ENCODE assay signal across 30 cellular contexts in genomic region chr11:33860926-33861325, GRCh38. TPM values are rescaled to one million over a fixed set of nuclear protein-coding genes. Genes with fewer than 3 reads are reported as not detected.
A peak's percentile ranks its signal among the peaks of the same experiment; 100 is the strongest.
DNase-seq lines count a peak whose midpoint lies in the region; ATAC-seq, FAIRE-seq and TF ChIP-seq lines count a peak whose summit lies in the region.
"Had no signal": no experiment of that assay in that cellular context is flagged by ENCODE, and none has a peak within 500 bp of the region (broad histone marks: within the 10 kb centered on the region; RNA-seq: fewer than 3 reads in every experiment).

No MANE protein-coding gene starts in this region.

- H4K20me1 ChIP-seq in H1 (replicated peaks in 1 of 2; ENCODE audit: control insufficient read depth in 1 of 2, insufficient read depth in 2 of 2, low read length in 2 of 2): no peaks in the 10 kb centered on the region

- TF ChIP-seq RAD21 in H1 (IDR thresholded peaks at IDR 0.05 in 1 of 2, conservative IDR thresholded peaks at IDR 0.05 in 1 of 2; ENCODE audit: low read depth in 2 of 2, low read length in 2 of 2): no peak

- WGBS in H1 (ENCODE audit: extremely low coverage in 1 of 2, insufficient coverage in 1 of 2, insufficient read length in 1 of 2, insufficient replicate concordance in 2 of 2, low coverage in 1 of 2, low lambda C conversion rate in 2 of 2, missing lambda C conversion rate in 1 of 2), 2 experiments: 81% methylated on average over 5 of the region's 5 CpGs; no CpG with 5 or more reads in 1 of the 2 experiments

- TF ChIP-seq EP300 in H1 (IDR thresholded peaks at IDR 0.05; ENCODE audit: borderline replicate concordance in 1 of 2, low read depth in 2 of 2, low read length in 2 of 2): no peak

- POLR2A ChIA-PET in H1 (lab: Charles Lee; ENCODE audit: partially characterized antibody): interaction anchor here (1.3 kb wide), 1 partner anchor 244 kb away, joined by 3 read pairs; the partner anchor contains the start of gene NAT10

- ATAC-seq in HG03097 (IDR thresholded peaks at IDR 0.05; ENCODE audit: low FRiP score, unreplicated experiment): no peak
- ATAC-seq: activated CD4-positive, alpha-beta T cell treated with anti-CD3 and anti-CD28 coated beads for 36 hours; activated CD8-positive, alpha-beta T cell treated with anti-CD3 and anti-CD28 coated beads, Interleukin-2, amount 10 ng/mL, durations not matched to agents 7 days and 5 days; heart right ventricle; natural killer cell had no signal

- no peak overlapping the region for H3K4ac ChIP-seq in H1 (replicated peaks; ENCODE audit: insufficient read length, low read depth, low read length)

- CTCF ChIA-PET in H1 (lab: Charles Lee; ENCODE audit: partially characterized antibody): interaction anchor here (0.9 to 21.3 kb wide), 10 partner anchors 9 to 129 kb away, joined by 3 to 326 read pairs (median 4); no protein-coding TSS in a partner anchor

- H2BK20ac ChIP-seq in H1 (ENCODE audit: low read length): no peak overlapping the region

- no peak overlapping the region for H2BK15ac ChIP-seq in H1 (ENCODE audit: low read length)

- no peak overlapping the region for H3K4me3 ChIP-seq in H1 (ENCODE audit: extremely low read depth in 1 of 4, insufficient read depth in 2 of 4, low read depth in 3 of 4, low read length in 4 of 4)
- H3K4me3 ChIP-seq: dorsolateral prefrontal cortex, HAP-1, heart right ventricle, lung, right atrium auricular region, testis had no signal

- H2BK5ac ChIP-seq in H1 (ENCODE audit: low read depth, low read length): no peak overlapping the region

- H3K56ac ChIP-seq in H1 (replicated peaks; ENCODE audit: insufficient read length, low read depth, low read length): no peak overlapping the region

- H3K4me1 ChIP-seq in H1 (replicated peaks in 1 of 4; ENCODE audit: control insufficient read depth in 3 of 4, insufficient read depth in 4 of 4, low read length in 3 of 4): peaks cover 0 to 4% (median under 1%) of the 10 kb centered on the region in 4 experiments; a peak in 2 of 7 replicates
- H3K4me1 ChIP-seq: BE2C, HAP-1, right atrium auricular region, testis had no signal

- DNase-seq in ACHN (peak; percentile 74), NCI-H1092 treated with DMSO at 0.1 percent for 48 hours (lab: John Stamatoyannopoulos, UW) (peak; percentile 73), H1 (ENCODE audit: low read depth in 1 of 2, low spot score in 2 of 2) (no peak), mucosa of gallbladder (ENCODE audit: low spot score) (peak; percentile 58), putamen (ENCODE audit: low spot score) (no peak), NCI-H1436 treated with DMSO at 0.1 percent for 48 hours (lab: John Stamatoyannopoulos, UW) (no peak), cerebellum (ENCODE audit: low spot score) (no peak)
- DNase-seq: activated CD4-positive, alpha-beta T cell treated with anti-CD3 and anti-CD28 coated beads for 36 hours; activated CD8-positive, alpha-beta T cell treated with anti-CD3 and anti-CD28 coated beads, Interleukin-2, amount 10 ng/mL, durations not matched to agents 7 days and 5 days; activated naive CD4-positive, alpha-beta T cell treated with anti-CD3 and anti-CD28 coated beads for 36 hours; BE2C; COR-L47; DMS53; foreskin melanocyte; heart right ventricle; natural killer cell; NCI-H1694; NCI-H226; NCI-H748 treated with DMSO at 0.1 percent for 48 hours; stimulated activated CD4-positive, alpha-beta T cell treated with anti-CD3 and anti-CD28 coated beads, Interleukin-2, amount 100 ng/mL, for 24 hours; stimulated activated CD8-positive, alpha-beta memory T cell treated with anti-CD3 and anti-CD28 coated beads, Interleukin-4, amount 100 ng/mL, for 48 hours; T-helper 9 cell; testis had no signal

- FAIRE-seq in H1 (lab: Jason Lieb, UNC): no peak
- FAIRE-seq: endometrium, keratinocyte had no signal

- H3K79me1 ChIP-seq in H1 (ENCODE audit: low read depth, low read length): no peaks in the 10 kb centered on the region; the same call in 1 of the 2 replicates

- H3K27me3 ChIP-seq in H1 (replicated peaks in 1 of 4; ENCODE audit: control insufficient read depth in 3 of 4, extremely low read depth in 1 of 4, insufficient read depth in 3 of 4, low read length in 3 of 4): peaks cover 0 to 2% (median under 1%) of the 10 kb centered on the region in 4 experiments; a peak in 2 of 7 replicates
- H3K27me3 ChIP-seq: BE2C, right atrium auricular region, testis had no signal

- H2AFZ ChIP-seq in H1 (ENCODE audit: low read length): no peak overlapping the region

- H4K5ac ChIP-seq in H1 (ENCODE audit: insufficient read length, low read depth, low read length): no peak overlapping the region

- H2AK5ac ChIP-seq in H1 (ENCODE audit: low read depth, low read length): no peak overlapping the region

- TF ChIP-seq CTCF in H1 (IDR thresholded peaks at IDR 0.05; ENCODE audit: control extremely low read depth in 1 of 3, insufficient read depth in 1 of 3, low read depth in 1 of 3, low read length in 3 of 3): no peak

- H3K9ac ChIP-seq in H1 (replicated peaks in 1 of 4; ENCODE audit: extremely low read depth in 1 of 4, low read depth in 3 of 4, low read length in 3 of 4): no peak overlapping the region

- no peak overlapping the region for H3K27ac ChIP-seq in H1 (ENCODE audit: low read depth, low read length)
- H3K27ac ChIP-seq: heart right ventricle, right atrium auricular region, testis had no signal

- H4K91ac ChIP-seq in H1 (replicated peaks; ENCODE audit: insufficient read length, low read length): no peak overlapping the region

- H3K18ac ChIP-seq in H1 (ENCODE audit: extremely low read depth, low read length): no peak overlapping the region

- no peaks in the 10 kb centered on the region for H3K79me2 ChIP-seq in H1 (ENCODE audit: control insufficient read depth in 1 of 2, insufficient read depth in 2 of 2, low read length in 2 of 2)

- no peak overlapping the region for H3K23ac ChIP-seq in H1 (ENCODE audit: insufficient read length)

- no peak for TF ChIP-seq POLR2A in H1 (IDR thresholded peaks at IDR 0.05; ENCODE audit: control extremely low read depth in 1 of 2, low read depth in 2 of 2, low read length in 2 of 2)

- H3K14ac ChIP-seq in H1 (ENCODE audit: insufficient read length): no peak overlapping the region

- no peaks in the 10 kb centered on the region for H3K9me3 ChIP-seq in H1 (ENCODE audit: insufficient read depth in 2 of 2, low read depth in 1 of 2, low read length in 1 of 2)
- H3K9me3 ChIP-seq: BE2C, HAP-1, heart right ventricle, right atrium auricular region, testis had no signal

- H3K23me2 ChIP-seq in H1 (ENCODE audit: low read depth, low read length): no peaks in the 10 kb centered on the region

- no peaks in the 10 kb centered on the region for H3K36me3 ChIP-seq in H1 (ENCODE audit: control insufficient read depth in 2 of 4, insufficient read depth in 4 of 4, low read length in 3 of 4)
- H3K36me3 ChIP-seq: BE2C, HAP-1, right atrium auricular region had no signal

- H2BK12ac ChIP-seq in H1 (ENCODE audit: low read depth, low read length): no peak overlapping the region

- H4K8ac ChIP-seq in H1 (ENCODE audit: extremely low read depth, insufficient read depth, low read length): no peak overlapping the region

- H2BK120ac ChIP-seq in H1 (replicated peaks; ENCODE audit: low read depth, low read length): no peak overlapping the region

- in situ Hi-C loops in ACHN (cut with HindIII; ENCODE audit: low pct_ligation_motif_present, low pct_unique_long_range_greater_than_20kb, low sequenced_read_pairs): no loop called here

- no peak overlapping the region for H3K4me2 ChIP-seq in H1 (ENCODE audit: insufficient read depth in 1 of 2, low read depth in 2 of 2, low read length in 2 of 2)

TF ChIP-seq in H1, 55 proteins besides CTCF, POLR2A, EP300 and RAD21:
- TF ChIP-seq RBBP5 (IDR thresholded peaks at IDR 0.05; ENCODE audit: borderline replicate concordance, low read depth, low read length): no peak
- 0 out of 2 replicates have a peak, but pooled peaks have one; percentile 26 for TF ChIP-seq YY1 (IDR thresholded peaks at IDR 0.05; ENCODE audit: low read depth, low read length)
- no peak for TF ChIP-seq ATF2 (IDR thresholded peaks at IDR 0.05; ENCODE audit: low read length)
- TF ChIP-seq POLR2AphosphoS5 (IDR thresholded peaks at IDR 0.05; ENCODE audit: low read depth, low read length): no peak
- TF ChIP-seq CREB1 (IDR thresholded peaks at IDR 0.05): no peak
- no peak for TF ChIP-seq EZH2 (IDR thresholded peaks at IDR 0.05; ENCODE audit: low read depth, low read length, severe bottlenecking)
- no peak for TF ChIP-seq BCL11A (IDR thresholded peaks at IDR 0.05; ENCODE audit: low read depth in 2 of 2, low read length in 2 of 2)

RNA-seq across cellular contexts. Expression of gene LMO2, which starts 30.9 kb away (rescaled TPM):
- total RNA-seq in H1 (2021; fragmentation: NEBNext Ultra II Directional; extraction: Animal tissue kit (Norgen Biotek cat#: 25700)): 2.0 and 2.7 TPM in 2 replicates
- 1.2 and 1.6 TPM in 2 replicates for polyA plus RNA-seq in H1 (2011; rRNA removed)
- polyA plus RNA-seq in H1 (2011; cell fraction: cytosol; rRNA removed): 2.2 TPM
- 0.98 TPM for polyA plus RNA-seq in H1 (2011; cell fraction: nucleus; rRNA removed)
- polyA plus RNA-seq in H1 (2012, experiment 1 of 2): 0.70 to 1.3 TPM (median 1.1 TPM) in 4 replicates
- 0.70 TPM for polyA plus RNA-seq in H1 (2012, experiment 2 of 2)
- 0.53 TPM for polyA plus RNA-seq in H1 (2013, experiment 1 of 2)
- 0.44 TPM for polyA plus RNA-seq in H1 (2013, experiment 2 of 2)
- polyA minus RNA-seq in H1 (2011; rRNA and poly(A)+ RNA removed): 0.20 and 0.98 TPM in 2 replicates
- 0.95 TPM for polyA minus RNA-seq in H1 (2011; cell fraction: cytosol; rRNA and poly(A)+ RNA removed)
- polyA minus RNA-seq in H1 (2011; cell fraction: nucleus; rRNA and poly(A)+ RNA removed): 3.5 TPM
- total RNA-seq in mucosa of gallbladder (26.8 TPM), cerebellum (16.1 TPM)
- total RNA-seq: activated CD4-positive, alpha-beta T cell treated with anti-CD3 and anti-CD28 coated beads for 36 hours; activated CD8-positive, alpha-beta T cell treated with anti-CD3 and anti-CD28 coated beads, Interleukin-2, amount 10 ng/mL, durations not matched to agents 7 days and 5 days; activated naive CD4-positive, alpha-beta T cell treated with anti-CD3 and anti-CD28 coated beads for 36 hours had no signal

Comparison
In these comparisons a context has a peak if more than half of its experiments do, and no peak if none do; other contexts are left out.
1. DNase-seq: peak in ACHN (single experiment), NCI-H1092 treated with DMSO at 0.1 percent for 48 hours (single experiment) and mucosa of gallbladder (single experiment); none in H1 (0 of 2), putamen (single experiment), NCI-H1436 treated with DMSO at 0.1 percent for 48 hours (single experiment) and cerebellum (single experiment).